ENCODE assay signal across 23 cellular contexts in genomic region chr18:26336572-26336971, GRCh38.
"Had no signal": no experiment of that assay in that cellular context is flagged by ENCODE, and none has a peak within 500 bp of the region (broad histone marks: within the 10 kb centered on the region; RNA-seq: fewer than 3 reads in every experiment).

No MANE protein-coding gene starts in this region.

- H3K4me1 Mint-ChIP-seq: activated B cell treated with CpG ODN at 0.5 μM for 24 hours; activated naive CD8-positive, alpha-beta T cell treated with anti-CD3 and anti-CD28 coated beads, Interleukin-2, amount 10 ng/mL, durations not matched to agents 7 days and 5 days; central memory CD8-positive, alpha-beta T cell; natural killer cell; stimulated activated memory B cell treated with anti-CD40 and anti-IgM and Interleukin-4, amounts not matched to agents 10 μg/mL and 1 μg/mL and 100 μg/mL, for 72 hours had no signal

- H3K9me3 Mint-ChIP-seq: activated B cell treated with CpG ODN at 0.5 μM for 24 hours; activated CD8-positive, alpha-beta T cell treated with anti-CD3 and anti-CD28 coated beads for 36 hours; activated naive CD8-positive, alpha-beta T cell treated with anti-CD3 and anti-CD28 coated beads, Interleukin-2, amount 10 ng/mL, durations not matched to agents 7 days and 5 days; activated T-cell treated with anti-CD3 and anti-CD28 coated beads, Interleukin-2, amount 50 U/mL, for 24 hours; activated T-helper 2 cell treated with anti-CD3 and anti-CD28 coated beads, Interferon-gamma antibody, Interleukin-2, Interleukin-4, amounts not matched to agents 10 μg/mL and 5 μg/mL and 100 μg/mL, durations not matched to agents 14 hours and 24 hours and 36 hours; central memory CD8-positive, alpha-beta T cell; natural killer cell; stimulated activated memory B cell treated with anti-CD40 and anti-IgM and Interleukin-4, amounts not matched to agents 10 μg/mL and 1 μg/mL and 100 μg/mL, for 72 hours had no signal

- H3K36me3 Mint-ChIP-seq: natural killer cell had no signal

- H3K4me3 Mint-ChIP-seq: activated B cell treated with CpG ODN at 0.5 μM for 24 hours; activated CD8-positive, alpha-beta T cell treated with anti-CD3 and anti-CD28 coated beads for 36 hours; activated naive CD8-positive, alpha-beta T cell treated with anti-CD3 and anti-CD28 coated beads, Interleukin-2, amount 10 ng/mL, durations not matched to agents 7 days and 5 days; activated T-cell treated with anti-CD3 and anti-CD28 coated beads, Interleukin-2, amount 50 U/mL, for 24 hours; central memory CD8-positive, alpha-beta T cell; natural killer cell; stimulated activated memory B cell treated with anti-CD40 and anti-IgM and Interleukin-4, amounts not matched to agents 10 μg/mL and 1 μg/mL and 100 μg/mL, for 72 hours had no signal

- ATAC-seq: activated CD8-positive, alpha-beta T cell treated with anti-CD3 and anti-CD28 coated beads for 36 hours; esophagus mucosa; gastroesophageal sphincter; heart left ventricle; natural killer cell; right lobe of liver; stimulated activated memory B cell treated with anti-CD40 and anti-IgM and Interleukin-4, amounts not matched to agents 10 μg/mL and 1 μg/mL and 100 μg/mL, for 72 hours; upper lobe of right lung had no signal

- H3K36me3 ChIP-seq: brain microvascular endothelial cell, gastroesophageal sphincter, heart left ventricle, right lobe of liver, SJSA1, thoracic aorta, upper lobe of right lung had no signal

- H3K4me3 ChIP-seq: gastroesophageal sphincter, heart left ventricle, right lobe of liver, SJSA1, smooth muscle cell, thoracic aorta, upper lobe of right lung had no signal

- H3K9me3 ChIP-seq: gastroesophageal sphincter, heart left ventricle, right lobe of liver, SJSA1, thoracic aorta, upper lobe of right lung had no signal

- H3K27me3 Mint-ChIP-seq: activated B cell treated with CpG ODN at 0.5 μM for 24 hours; activated CD8-positive, alpha-beta T cell treated with anti-CD3 and anti-CD28 coated beads for 36 hours; activated naive CD8-positive, alpha-beta T cell treated with anti-CD3 and anti-CD28 coated beads, Interleukin-2, amount 10 ng/mL, durations not matched to agents 7 days and 5 days; activated T-cell treated with anti-CD3 and anti-CD28 coated beads, Interleukin-2, amount 50 U/mL, for 24 hours; central memory CD8-positive, alpha-beta T cell; stimulated activated memory B cell treated with anti-CD40 and anti-IgM and Interleukin-4, amounts not matched to agents 10 μg/mL and 1 μg/mL and 100 μg/mL, for 72 hours had no signal

- DNase-seq: activated B cell treated with CpG ODN at 0.5 μM for 24 hours; activated CD4-positive, alpha-beta T cell treated with anti-CD3 and anti-CD28 coated beads for 4 hours; activated CD8-positive, alpha-beta T cell treated with anti-CD3 and anti-CD28 coated beads for 36 hours; activated naive CD4-positive, alpha-beta T cell treated with Interleukin-2 at 50 U/mL for 16 hours; activated naive CD8-positive, alpha-beta T cell treated with anti-CD3 and anti-CD28 coated beads, Interleukin-2, amount 10 ng/mL, durations not matched to agents 7 days and 5 days; activated T-cell treated with anti-CD3 and anti-CD28 coated beads, Interleukin-2, amount 50 U/mL, for 24 hours; anterior cingulate cortex; brain microvascular endothelial cell; effector CD4-positive, alpha-beta T cell; heart left ventricle; natural killer cell; right lobe of liver; stimulated activated CD4-positive, alpha-beta T cell treated with anti-CD3 and anti-CD28 coated beads, Interleukin-4, amount 100 ng/mL, for 1 hour; T-helper 9 cell; upper lobe of right lung had no signal

- H3K4me1 ChIP-seq: right lobe of liver, SJSA1, upper lobe of right lung had no signal

- H3K27ac Mint-ChIP-seq: activated B cell treated with CpG ODN at 0.5 μM for 24 hours; activated CD8-positive, alpha-beta T cell treated with anti-CD3 and anti-CD28 coated beads for 36 hours; activated naive CD8-positive, alpha-beta T cell treated with anti-CD3 and anti-CD28 coated beads, Interleukin-2, amount 10 ng/mL, durations not matched to agents 7 days and 5 days; activated T-cell treated with anti-CD3 and anti-CD28 coated beads, Interleukin-2, amount 50 U/mL, for 24 hours; activated T-helper 2 cell treated with anti-CD3 and anti-CD28 coated beads, Interferon-gamma antibody, Interleukin-2, Interleukin-4, amounts not matched to agents 10 μg/mL and 5 μg/mL and 100 μg/mL, durations not matched to agents 14 hours and 24 hours and 36 hours; natural killer cell; stimulated activated memory B cell treated with anti-CD40 and anti-IgM and Interleukin-4, amounts not matched to agents 10 μg/mL and 1 μg/mL and 100 μg/mL, for 72 hours had no signal

- H3K27ac ChIP-seq: brain microvascular endothelial cell, right lobe of liver, SJSA1, thoracic aorta, upper lobe of right lung had no signal

- H3K27me3 ChIP-seq: brain microvascular endothelial cell, gastroesophageal sphincter, heart left ventricle, right lobe of liver, SJSA1, upper lobe of right lung had no signal
